28 cellular contexts compared by ENCODE assay signal in genomic region chr1:78165816-78166215, GRCh38.
A peak's percentile ranks its signal among the peaks of the same experiment; 100 is the strongest.
DNase-seq lines count a peak whose midpoint lies in the region; ATAC-seq, FAIRE-seq and TF ChIP-seq lines count a peak whose summit lies in the region.
"Had no signal": no experiment of that assay in that cellular context is flagged by ENCODE, and none has a peak within 500 bp of the region (broad histone marks: within the 10 kb centered on the region; RNA-seq: fewer than 3 reads in every experiment).

No MANE protein-coding gene starts in this region.

- H3K4me2 ChIP-seq in keratinocyte (ENCODE audit: control insufficient read depth, extremely low read depth, insufficient read depth, low read depth, low read length) (no peak overlapping the region), Karpas-422 (ENCODE audit: low read depth, low read length, poor library complexity, severe bottlenecking) (no peak overlapping the region)
- H3K4me2 ChIP-seq: PC-9 had no signal

- H3K9me2 ChIP-seq in Karpas-422 (replicated peaks; ENCODE audit: insufficient read depth, low read length): no peaks in the 10 kb centered on the region

- TF ChIP-seq CTCF in bronchial epithelial cell (IDR thresholded peaks at IDR 0.05; ENCODE audit: insufficient read depth, low read length, severe bottlenecking) (no peak), keratinocyte (optimal IDR thresholded peaks at IDR 0.05 in 1 of 3, IDR thresholded peaks at IDR 0.05 in 1 of 3, conservative IDR thresholded peaks at IDR 0.05 in 1 of 3; ENCODE audit: extremely low read depth in 1 of 3, insufficient read depth in 2 of 3, low read length in 3 of 3) (peak in 1 of 3 experiments; percentile 12), heart left ventricle (IDR thresholded peaks at IDR 0.05) (no peak)

- H3K27ac ChIP-seq in keratinocyte (ENCODE audit: control insufficient read depth, insufficient read depth, low read length): no peak overlapping the region
- H3K27ac ChIP-seq in Karpas-422 (ENCODE audit: low read length): no peak overlapping the region
- H3K27ac ChIP-seq in heart left ventricle: no peak overlapping the region
- H3K27ac ChIP-seq: PC-9 had no signal

- 55 to 66% (median 60%) methylated on average over 2 of the region's 2 CpGs for WGBS in heart left ventricle, 4 donors

- DNase-seq in H54 (ENCODE audit: insufficient read length, low spot score): no peak
- peak; percentile 52 for DNase-seq in M059J (ENCODE audit: low read depth)
- peak; percentile 76 for DNase-seq in bronchial epithelial cell (ENCODE audit: low read depth)
- no peak for DNase-seq in keratinocyte (ENCODE audit: low read depth, low spot score)
- no peak for DNase-seq in Karpas-422
- DNase-seq in heart left ventricle: no peak
- DNase-seq: C1 segment of cervical spinal cord; CD4-positive, alpha-beta memory T cell; COR-L47; GF-D8; H7; KG1; MV-4-11; NCI-H1105; NCI-H1436 treated with DMSO at 0.1 percent for 48 hours; NCI-H187 treated with DMSO at 0.1 percent for 48 hours; NCI-H2171 treated with DMSO at 0.1 percent for 48 hours; NCI-H446; NCI-H524 treated with DMSO at 0.1 percent for 48 hours; NCI-H82; NK-92 treated with Interleukin-12 subunit alpha and Interleukin-12 subunit beta, amount 100 ng/mL, for 24 hours; PC-9; SHP77; T-cell had no signal

- no peak for ATAC-seq in heart left ventricle
- no peak for ATAC-seq in GM21529 (IDR thresholded peaks at IDR 0.05; ENCODE audit: unreplicated experiment)
- ATAC-seq: T-cell had no signal

- intact Hi-C loops in heart left ventricle (cut with DNase I): no loop called here

- no peak overlapping the region for H3K4me3 ChIP-seq in bronchial epithelial cell (ENCODE audit: low read depth, low read length)
- no peak overlapping the region for H3K4me3 ChIP-seq in keratinocyte (ENCODE audit: control insufficient read depth in 2 of 3, extremely low read depth in 1 of 3, insufficient read depth in 2 of 3, low read depth in 1 of 3, low read length in 3 of 3)
- no peak overlapping the region for H3K4me3 ChIP-seq in Karpas-422 (ENCODE audit: low read length)
- H3K4me3 ChIP-seq in heart left ventricle: no peak overlapping the region
- H3K4me3 ChIP-seq: PC-9 had no signal

- H3K4me1 ChIP-seq in keratinocyte (ENCODE audit: control insufficient read depth, extremely low read depth, insufficient read depth, low read length) (no peaks in the 10 kb centered on the region), Karpas-422 (ENCODE audit: low read length) (no peaks in the 10 kb centered on the region), heart left ventricle (no peaks in the 10 kb centered on the region)

- dilution Hi-C loops in keratinocyte (cut with MboI; ENCODE audit: extremely low pct_ligation_motif_present, low sequenced_read_pairs): no loop called here

- no peaks in the 10 kb centered on the region for H4K20me1 ChIP-seq in keratinocyte (ENCODE audit: control insufficient read depth, extremely low read depth, insufficient read depth, low read length)
- H4K20me1 ChIP-seq in Karpas-422 (ENCODE audit: insufficient read depth, low read depth, low read length): no peaks in the 10 kb centered on the region

- TF ChIP-seq POLR2A in H54 (IDR thresholded peaks at IDR 0.05; ENCODE audit: low read depth, low read length) (no peak), heart left ventricle (IDR thresholded peaks at IDR 0.05) (no peak)

- H2AFZ ChIP-seq in keratinocyte (ENCODE audit: control insufficient read depth, low read length): no peak overlapping the region
- no peak overlapping the region for H2AFZ ChIP-seq in Karpas-422 (ENCODE audit: low read length)
- H2AFZ ChIP-seq: PC-9 had no signal

- H3K27me3 ChIP-seq in bronchial epithelial cell (ENCODE audit: control insufficient read depth, insufficient read depth, low read length) (no peaks in the 10 kb centered on the region), keratinocyte (ENCODE audit: control insufficient read depth, extremely low read depth, insufficient read depth, low read length) (no peaks in the 10 kb centered on the region), Karpas-422 (ENCODE audit: low read length) (no peaks in the 10 kb centered on the region), heart left ventricle (no peaks in the 10 kb centered on the region)

- no peak overlapping the region for H3K9ac ChIP-seq in keratinocyte (ENCODE audit: control insufficient read depth, extremely low read depth, insufficient read depth, low read length)
- H3K9ac ChIP-seq in Karpas-422 (ENCODE audit: low read length): no peak overlapping the region

- H3K36me3 ChIP-seq in bronchial epithelial cell (ENCODE audit: control insufficient read depth, insufficient read depth, low read length) (no peaks in the 10 kb centered on the region), keratinocyte (ENCODE audit: control insufficient read depth in 2 of 2, extremely low read depth in 1 of 2, insufficient read depth in 2 of 2, low read length in 2 of 2) (no peaks in the 10 kb centered on the region), Karpas-422 (ENCODE audit: insufficient read depth, low read length) (no peaks in the 10 kb centered on the region), heart left ventricle (no peaks in the 10 kb centered on the region)

- H3K9me1 ChIP-seq in keratinocyte (ENCODE audit: control insufficient read depth, extremely low read depth, insufficient read depth, low read length): no peaks in the 10 kb centered on the region

- peak; percentile 60 for FAIRE-seq in H54 (lab: Jason Lieb, UNC)
- no peak for FAIRE-seq in bronchial epithelial cell (lab: Jason Lieb, UNC)
- peak; percentile 71 for FAIRE-seq in keratinocyte (lab: Jason Lieb, UNC)
- FAIRE-seq: A204.1, GM12892, GM19239 had no signal

- H3K9me3 ChIP-seq in keratinocyte (ENCODE audit: control insufficient read depth, low read depth, low read length) (no peaks in the 10 kb centered on the region), Karpas-422 (ENCODE audit: low read length) (no peaks in the 10 kb centered on the region), heart left ventricle (peaks cover 0 to 4% (median 0%) of the 10 kb centered on the region in 12 donors)

- H3K79me2 ChIP-seq in keratinocyte (ENCODE audit: control insufficient read depth, insufficient read depth, low read length) (no peaks in the 10 kb centered on the region), Karpas-422 (ENCODE audit: low read length) (no peaks in the 10 kb centered on the region)

Comparison
In these comparisons a context has a peak if more than half of its experiments do, and no peak if none do; other contexts are left out.
1. DNase-seq: peak in M059J (single experiment) and bronchial epithelial cell (single experiment); none in H54 (single experiment), keratinocyte (single experiment), Karpas-422 (single experiment) and heart left ventricle (0 of 5).